Comparison of ENCODE assay signal across 8 cellular contexts in the genomic region with DNA sequence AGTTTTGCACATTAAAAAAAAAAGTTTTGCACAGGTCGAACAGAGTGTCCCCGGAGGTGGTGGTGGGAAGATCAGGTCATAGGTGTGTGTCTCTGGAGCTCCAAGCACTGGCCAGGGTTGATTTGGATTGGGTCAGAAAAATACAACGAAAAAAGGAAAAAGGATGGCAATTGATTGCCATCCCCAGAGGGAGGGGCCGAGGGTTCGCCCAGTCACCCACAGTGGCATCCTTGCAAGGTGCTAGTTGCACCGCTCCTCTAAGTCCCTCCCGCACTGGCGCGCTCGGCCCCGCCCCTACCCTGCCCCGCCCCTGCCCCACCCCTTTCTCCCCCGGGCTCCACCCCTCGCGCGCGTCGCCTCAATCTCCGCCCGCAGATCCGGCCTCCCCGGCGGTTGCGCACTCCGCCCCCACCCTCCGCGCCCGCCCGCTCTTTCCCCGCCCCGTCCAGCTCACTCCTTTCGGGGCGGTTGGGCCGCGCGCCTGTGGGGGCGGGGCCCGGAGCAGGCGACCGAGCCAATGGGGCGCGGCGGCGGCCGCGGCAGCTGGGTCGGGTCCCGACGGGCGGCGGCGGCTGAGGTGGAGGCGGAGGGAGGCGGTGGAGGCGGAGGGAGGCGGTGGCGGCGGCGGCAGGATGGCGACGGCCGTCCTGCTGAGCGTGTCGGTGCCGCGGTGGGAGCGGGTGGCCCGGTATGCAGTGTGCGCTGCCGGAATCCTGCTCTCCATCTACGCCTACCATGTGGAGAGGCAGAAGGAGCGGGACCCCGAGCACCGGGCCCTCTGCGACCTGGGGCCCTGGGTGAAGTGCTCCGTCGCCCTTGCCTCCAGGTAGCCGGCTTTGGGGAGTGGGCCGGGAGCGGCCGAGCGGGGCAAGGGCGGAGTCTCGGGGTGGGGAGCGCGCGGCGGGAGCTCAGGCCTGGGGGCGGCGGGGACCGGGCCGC. TPM values are rescaled to one million over a fixed set of nuclear protein-coding genes. Genes with fewer than 3 reads are reported as not detected.
DNase-seq lines count a peak whose midpoint lies in the region; ATAC-seq and TF ChIP-seq lines count a peak whose summit lies in the region.

No MANE protein-coding gene starts in this region.

- TF ChIP-seq POLR2A in GM18951 (IDR thresholded peaks at IDR 0.05; ENCODE audit: extremely low read depth, insufficient read depth, insufficient read length): peak; percentile 60

- POLR2A ChIA-PET in WTC11 (lab: Charles Lee): interaction anchor here (0.6 to 2.3 kb wide), 3 partner anchors 32 to 243 kb away, joined by 3 to 15 read pairs (median 3); partner anchors contain the start of genes ERV3-1 and ZNF138

- no peak overlapping the region for H3K27ac Mint-ChIP-seq in WTC11

- in situ Hi-C loops in GM18951 (cut with MboI; ENCODE audit: low sequenced_read_pairs, unreplicated experiment): no loop called here

- TF ChIP-seq CTCF in AG09319 (IDR thresholded peaks at IDR 0.05; ENCODE audit: low read depth, low read length) (no peak), WTC11 (IDR thresholded peaks at IDR 0.05) (no peak)

- H3K4me1 Mint-ChIP-seq in WTC11: peaks cover 19% of the 10 kb centered on the region

- H3K27me3 Mint-ChIP-seq in WTC11 (ENCODE audit: low read depth): 0 out of 2 replicates have a peak, but pooled peaks cover 1% of the 10 kb centered on the region

- H3K36me3 Mint-ChIP-seq in WTC11: no peaks in the 10 kb centered on the region; the same call in 1 of the 2 replicates

- ATAC-seq in HG03159 (IDR thresholded peaks at IDR 0.05; ENCODE audit: unreplicated experiment): peak; percentile 81
- ATAC-seq in WTC11: peak; percentile 91

- peak overlapping the region; percentile 64 for H3K4me3 Mint-ChIP-seq in WTC11

- H3K9me3 Mint-ChIP-seq in WTC11: peaks cover 11% of the 10 kb centered on the region; the same call in 1 of the 2 replicates

- H3K27ac ChIP-seq in caudate nucleus (ENCODE audit: low read depth, low read length): no peak overlapping the region

- CTCF ChIA-PET in WTC11 (lab: Charles Lee): interaction anchor here (0.6 to 1.2 kb wide), 4 partner anchors 32 to 438 kb away, joined by 4 to 7 read pairs (median 4); partner anchors contain the start of gene ERV3-1

- DNase-seq in AG09319 (ENCODE audit: extremely low read depth, low read depth): peak; percentile 75
- DNase-seq in NCI-H2227 (lab: John Stamatoyannopoulos, UW; ENCODE audit: unreplicated experiment): peak; percentile 97
- DNase-seq in WTC11 (ENCODE audit: low spot score): peak; percentile 85
- peak in 60 of 61 donors; percentile 34 to 97 (median 90) for DNase-seq in caudate nucleus (lab: John Stamatoyannopoulos, UW)
- peak; percentile 98 for DNase-seq in islet precursor cell
- DNase-seq in stimulated activated CD4-positive, alpha-beta T cell treated with anti-CD3 and anti-CD28 coated beads, Interleukin-15, amount 100 ng/mL, for 1 hour (ENCODE audit: low read depth in 1 of 2, low spot score in 1 of 2): peak; percentile 88 to 89

TF ChIP-seq in WTC11, 78 proteins besides CTCF, POLR2A, EP300 and RAD21:
- TF ChIP-seq ZNF263 (CRISPR knock-in tag; IDR thresholded peaks at IDR 0.05; ENCODE audit: low read depth): no peak
- peak; percentile 30; the same call in 1 of the 2 replicates for TF ChIP-seq SP1 (CRISPR knock-in tag; conservative IDR thresholded peaks at IDR 0.05)

RNA-seq across cellular contexts. Expression of gene ERV3-1, which starts 31.5 kb away (rescaled TPM):
- 10.2 to 12.1 TPM (median 11.5 TPM) in 3 replicates for total RNA-seq in WTC11 (2021)

RNA-seq across cellular contexts. Expression of gene ZNF117, which starts 47.2 kb away (rescaled TPM):
- 7.0 to 9.2 TPM (median 8.6 TPM) in 3 replicates for total RNA-seq in WTC11 (2021)
